ENCODE assay signal across 19 cellular contexts in the genomic region with DNA sequence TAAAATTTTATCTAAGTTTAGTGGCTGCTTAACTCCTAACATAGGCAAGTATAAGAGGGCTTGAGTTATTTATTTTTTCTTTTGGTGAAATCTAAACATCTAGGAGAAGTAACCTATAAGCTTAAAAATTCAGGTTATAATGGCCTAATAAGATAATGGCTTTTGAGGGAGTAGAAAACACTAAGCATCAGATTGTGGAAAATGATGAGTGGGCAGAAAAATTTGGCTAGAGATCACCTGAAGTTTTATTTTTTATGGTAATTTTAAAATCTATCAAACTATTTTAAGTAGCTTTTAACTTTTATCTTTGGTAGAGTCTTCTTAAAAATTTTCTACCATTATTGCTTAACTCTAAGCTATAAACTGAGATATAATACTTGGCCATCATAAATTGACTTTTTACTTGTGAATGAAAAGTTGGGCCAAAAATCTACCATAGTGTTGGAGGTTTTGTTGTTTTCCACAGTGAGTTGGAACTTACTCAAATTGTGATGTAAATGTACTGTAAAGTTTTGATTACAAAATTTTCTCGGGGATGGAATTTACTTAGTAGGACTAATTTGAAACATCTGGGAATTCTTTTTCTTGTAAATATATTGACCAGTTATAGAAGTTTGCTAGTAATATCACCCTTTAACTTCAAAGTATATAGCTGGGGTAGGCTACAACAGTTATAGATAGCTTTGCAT.
A peak's percentile ranks its signal among the peaks of the same experiment; 100 is the strongest.
DNase-seq lines count a peak whose midpoint lies in the region; ATAC-seq, FAIRE-seq and TF ChIP-seq lines count a peak whose summit lies in the region.
"Had no signal": no experiment of that assay in that cellular context is flagged by ENCODE, and none has a peak within 500 bp of the region (broad histone marks: within the 10 kb centered on the region; RNA-seq: fewer than 3 reads in every experiment).

No MANE protein-coding gene starts in this region.

- TF ChIP-seq CTCF in HepG2 (CRISPR knock-in tag; IDR thresholded peaks at IDR 0.05) (no peak), right lobe of liver (IDR thresholded peaks at IDR 0.05) (no peak), K562 (IDR thresholded peaks at IDR 0.05 in 2 of 3, conservative IDR thresholded peaks at IDR 0.05 in 1 of 3; ENCODE audit: insufficient read depth in 2 of 3, low read depth in 1 of 3, low read length in 3 of 3) (no peak), upper lobe of right lung (IDR thresholded peaks at IDR 0.05) (no peak), pancreas (IDR thresholded peaks at IDR 0.05) (no peak)

- H2AFZ ChIP-seq in HepG2 (ENCODE audit: low read length) (no peak overlapping the region), K562 (ENCODE audit: low read depth, low read length) (no peak overlapping the region)

- 0 out of 5 replicates have a peak, but pooled peaks cover 0 to 4% of the 10 kb centered on the region in 2 experiments for H3K36me3 ChIP-seq in HepG2 (replicated peaks in 1 of 2; ENCODE audit: control insufficient read depth in 1 of 2, insufficient read depth in 2 of 2, low read length in 2 of 2)
- no peaks in the 10 kb centered on the region for H3K36me3 ChIP-seq in right lobe of liver
- H3K36me3 ChIP-seq in K562 (ENCODE audit: control insufficient read depth, insufficient read depth, low read length) = peaks cover 8% of the 10 kb centered on the region; the same call in 2 of the 3 replicates
- H3K36me3 ChIP-seq in upper lobe of right lung = no peaks in the 10 kb centered on the region
- H3K36me3 ChIP-seq in pancreas = no peaks in the 10 kb centered on the region

- CTCF ChIA-PET in HepG2 (lab: Yijun Ruan, JAX; ENCODE audit: low intra/inter-chr PET ratio, low total read pairs) = no interaction called here
- CTCF ChIA-PET in K562 (lab: Yijun Ruan, JAX; ENCODE audit: low intra/inter-chr PET ratio) = no interaction called here

- no peak overlapping the region for H3K4me2 ChIP-seq in HepG2 (ENCODE audit: low read depth, low read length)
- H3K4me2 ChIP-seq in K562 (ENCODE audit: insufficient read depth, low read length) = no peak overlapping the region
- H3K4me2 ChIP-seq: BLaER1 had no signal

- intact Hi-C loops in HepG2 (cut with micrococcal nuclease; ENCODE audit: unreplicated experiment) (loop anchor here (5.0 kb wide), 1 partner anchor 51 kb away; no protein-coding TSS in a partner anchor), right lobe of liver (cut with DNase I) (no loop called here), K562 (cut with micrococcal nuclease) (no loop called here), upper lobe of right lung (cut with DNase I) (no loop called here), pancreas (cut with DNase I) (no loop called here)

- no peaks in the 10 kb centered on the region for H4K20me1 ChIP-seq in HepG2 (ENCODE audit: insufficient read depth, low read length)
- H4K20me1 ChIP-seq in K562 (replicated peaks; ENCODE audit: control insufficient read depth, insufficient read depth, low read length) = no peaks in the 10 kb centered on the region
- H4K20me1 ChIP-seq: BLaER1 had no signal

- in situ Hi-C loops in HepG2 (cut with HindIII; ENCODE audit: extremely low pct_ligation_motif_present, low pct_unique_long_range_greater_than_20kb) = no loop called here
- in situ Hi-C loops in K562 (cut with MboI) = no loop called here

- no peaks in the 10 kb centered on the region for H3K9me1 ChIP-seq in K562 (ENCODE audit: control insufficient read depth, insufficient read depth, low read length)

- no peak overlapping the region for H3K9ac ChIP-seq in HepG2 (ENCODE audit: insufficient read depth, low read depth, low read length)
- no peak overlapping the region for H3K9ac ChIP-seq in K562 (ENCODE audit: insufficient read depth in 1 of 2, low read depth in 2 of 2, low read length in 2 of 2)
- H3K9ac ChIP-seq: BLaER1 had no signal

- H3K79me2 ChIP-seq in HepG2 (ENCODE audit: insufficient read depth, low read length) = no peaks in the 10 kb centered on the region
- peaks cover 25% of the 10 kb centered on the region; the same call in 1 of the 3 replicates for H3K79me2 ChIP-seq in K562 (ENCODE audit: control insufficient read depth, insufficient read depth, low read length)

- BruUV-seq in HepG2 (replicated peaks; lab: Mats Ljungman, UMichigan) (no TSS peak), K562 (replicated peaks; lab: Mats Ljungman, UMichigan) (no TSS peak)

- TF ChIP-seq POLR2A in HepG2 (IDR thresholded peaks at IDR 0.05; ENCODE audit: insufficient read depth in 1 of 2, low read depth in 2 of 2, low read length in 2 of 2) = no peak
- no peak for TF ChIP-seq POLR2A in right lobe of liver (IDR thresholded peaks at IDR 0.05)
- no peak for TF ChIP-seq POLR2A in K562 (conservative IDR thresholded peaks at IDR 0.05)

- no peaks in the 10 kb centered on the region for H3K27me3 ChIP-seq in HepG2 (ENCODE audit: control insufficient read depth in 1 of 2, insufficient read depth in 2 of 2, low read length in 2 of 2)
- H3K27me3 ChIP-seq in right lobe of liver = no peaks in the 10 kb centered on the region
- H3K27me3 ChIP-seq in K562 (ENCODE audit: control insufficient read depth in 2 of 2, insufficient read depth in 2 of 2, low read length in 2 of 2) = no peaks in the 10 kb centered on the region
- H3K27me3 ChIP-seq in upper lobe of right lung = no peaks in the 10 kb centered on the region
- no peaks in the 10 kb centered on the region for H3K27me3 ChIP-seq in pancreas
- H3K27me3 ChIP-seq: BLaER1 had no signal

- DNase-seq in HepG2 (ENCODE audit: low spot score) (no peak), right lobe of liver (no peak), K562 (ENCODE audit: extremely low read depth in 1 of 4, low spot score in 3 of 4) (no peak), fibroblast of peridontal ligament (ENCODE audit: extremely low read depth) (peak; percentile 72), NCI-H446 (lab: John Stamatoyannopoulos, UW) (no peak), upper lobe of right lung (no peak), pancreas (no peak), CD1c-positive myeloid dendritic cell (ENCODE audit: extremely low spot score) (no peak)
- DNase-seq: CD8-positive, alpha-beta memory T cell; DMS79; H7; NCI-H1105; NCI-H1694 treated with DMSO at 0.1 percent for 48 hours; NCI-H510A treated with DMSO at 0.1 percent for 48 hours; NCI-H774 had no signal

- no peak overlapping the region for H3K27ac ChIP-seq in HepG2 (ENCODE audit: extremely low read length, insufficient read depth, low read length)
- no peak overlapping the region for H3K27ac ChIP-seq in right lobe of liver
- H3K27ac ChIP-seq in K562 (ENCODE audit: extremely low read depth, low read depth, low read length) = no peak overlapping the region
- no peak overlapping the region for H3K27ac ChIP-seq in upper lobe of right lung
- no peak overlapping the region for H3K27ac ChIP-seq in pancreas
- H3K27ac ChIP-seq: BLaER1 had no signal

- no peak for TF ChIP-seq EP300 in HepG2 (IDR thresholded peaks at IDR 0.05; ENCODE audit: low read depth in 2 of 2, low read length in 2 of 2)
- no peak for TF ChIP-seq EP300 in HepG2 (CRISPR knock-in tag; IDR thresholded peaks at IDR 0.05; ENCODE audit: borderline replicate concordance)
- no peak for TF ChIP-seq EP300 in K562 (IDR thresholded peaks at IDR 0.05; ENCODE audit: low read length)

- TF ChIP-seq RAD21 in HepG2 (CRISPR knock-in tag; IDR thresholded peaks at IDR 0.05) (no peak), K562 (CRISPR knock-in tag; conservative IDR thresholded peaks at IDR 0.05 in 1 of 2, IDR thresholded peaks at IDR 0.05 in 1 of 2) (no peak)

- WGBS in HepG2 (ENCODE audit: low lambda C conversion rate) = 89% methylated on average over 1 of the region's 1 CpG
- 76% methylated on average over 1 of the region's 1 CpG for WGBS in right lobe of liver (ENCODE audit: insufficient coverage, low coverage, low lambda C conversion rate, missing lambda C conversion rate)
- 85% methylated on average over 1 of the region's 1 CpG for WGBS in K562 (ENCODE audit: insufficient coverage, low coverage, missing lambda C conversion rate)
- 60 to 85% methylated on average over 1 of the region's 1 CpG for WGBS in pancreas, 2 donors

- POLR2A ChIA-PET in HepG2 (lab: Yijun Ruan, JAX) (no interaction called here), K562 (lab: Yijun Ruan, JAX) (interaction anchor here (0.6 to 0.9 kb wide), 4 partner anchors 9 to 263 kb away, joined by 3 read pairs; no protein-coding TSS in a partner anchor)

- no peak overlapping the region for H3K4me3 ChIP-seq in HepG2 (replicated peaks in 1 of 3; ENCODE audit: insufficient read depth in 1 of 3, low read depth in 2 of 3, low read length in 3 of 3)
- no peak overlapping the region for H3K4me3 ChIP-seq in right lobe of liver
- H3K4me3 ChIP-seq in K562 = no peak overlapping the region
- no peak overlapping the region for H3K4me3 ChIP-seq in upper lobe of right lung
- H3K4me3 ChIP-seq in pancreas = no peak overlapping the region
- H3K4me3 ChIP-seq: BLaER1 had no signal

- H3K4me1 ChIP-seq in HepG2 (ENCODE audit: insufficient read depth, low read length) (no peaks in the 10 kb centered on the region), right lobe of liver (peaks cover 0 to 13% (median 0%) of the 10 kb centered on the region in 4 donors), K562 (replicated peaks in 1 of 2; ENCODE audit: control insufficient read depth in 2 of 2, insufficient read depth in 2 of 2, low read length in 2 of 2) (0 out of 5 replicates have a peak, but pooled peaks cover 0 to 3% of the 10 kb centered on the region in 2 experiments), upper lobe of right lung (peaks cover 12% of the 10 kb centered on the region), pancreas (peaks cover 0 to 10% (median 0%) of the 10 kb centered on the region in 3 donors)
- H3K4me1 ChIP-seq: BLaER1 had no signal

- no peak for FAIRE-seq in HepG2 (lab: Jason Lieb, UNC)
- no peak for FAIRE-seq in K562 (lab: Jason Lieb, UNC)
- no peak for FAIRE-seq in pancreas (lab: Jason Lieb, UNC)
- FAIRE-seq: HTR-8/SVneo, RCC 7860 had no signal

- no peaks in the 10 kb centered on the region for H3K9me3 ChIP-seq in HepG2 (ENCODE audit: low read length)
- no peaks in the 10 kb centered on the region for H3K9me3 ChIP-seq in right lobe of liver
- H3K9me3 ChIP-seq in K562 (replicated peaks; ENCODE audit: control insufficient read depth, insufficient read depth, low read depth, low read length) = no peaks in the 10 kb centered on the region
- no peaks in the 10 kb centered on the region for H3K9me3 ChIP-seq in upper lobe of right lung
- H3K9me3 ChIP-seq in pancreas = no peaks in the 10 kb centered on the region
- H3K9me3 ChIP-seq: BLaER1 had no signal

- ATAC-seq in HepG2 (no peak), right lobe of liver (no peak), K562 (no peak), upper lobe of right lung (no peak), pancreas (no peak)
- ATAC-seq: Right ventricle myocardium inferior had no signal

TF ChIP-seq in HepG2, 621 proteins besides CTCF, POLR2A, EP300 and RAD21 (continues in another document):
- no peak for TF ChIP-seq NFYC (CRISPR knock-in tag; IDR thresholded peaks at IDR 0.05)
- TF ChIP-seq KDM1A (CRISPR knock-in tag; IDR thresholded peaks at IDR 0.05) = no peak
- TF ChIP-seq MAFK (conservative IDR thresholded peaks at IDR 0.05 in 1 of 2, IDR thresholded peaks at IDR 0.05 in 1 of 2; ENCODE audit: low read length in 2 of 2) = peak; percentile 86 to 93
- no peak for TF ChIP-seq NFKBIZ (CRISPR knock-in tag; IDR thresholded peaks at IDR 0.05)

TF ChIP-seq in K562, 482 proteins besides CTCF, POLR2A, EP300 and RAD21 (continues in another document):
- TF ChIP-seq ZNF551 (CRISPR knock-in tag; IDR thresholded peaks at IDR 0.05) = no peak
